8 cellular contexts compared by ENCODE assay signal in the genomic region with DNA sequence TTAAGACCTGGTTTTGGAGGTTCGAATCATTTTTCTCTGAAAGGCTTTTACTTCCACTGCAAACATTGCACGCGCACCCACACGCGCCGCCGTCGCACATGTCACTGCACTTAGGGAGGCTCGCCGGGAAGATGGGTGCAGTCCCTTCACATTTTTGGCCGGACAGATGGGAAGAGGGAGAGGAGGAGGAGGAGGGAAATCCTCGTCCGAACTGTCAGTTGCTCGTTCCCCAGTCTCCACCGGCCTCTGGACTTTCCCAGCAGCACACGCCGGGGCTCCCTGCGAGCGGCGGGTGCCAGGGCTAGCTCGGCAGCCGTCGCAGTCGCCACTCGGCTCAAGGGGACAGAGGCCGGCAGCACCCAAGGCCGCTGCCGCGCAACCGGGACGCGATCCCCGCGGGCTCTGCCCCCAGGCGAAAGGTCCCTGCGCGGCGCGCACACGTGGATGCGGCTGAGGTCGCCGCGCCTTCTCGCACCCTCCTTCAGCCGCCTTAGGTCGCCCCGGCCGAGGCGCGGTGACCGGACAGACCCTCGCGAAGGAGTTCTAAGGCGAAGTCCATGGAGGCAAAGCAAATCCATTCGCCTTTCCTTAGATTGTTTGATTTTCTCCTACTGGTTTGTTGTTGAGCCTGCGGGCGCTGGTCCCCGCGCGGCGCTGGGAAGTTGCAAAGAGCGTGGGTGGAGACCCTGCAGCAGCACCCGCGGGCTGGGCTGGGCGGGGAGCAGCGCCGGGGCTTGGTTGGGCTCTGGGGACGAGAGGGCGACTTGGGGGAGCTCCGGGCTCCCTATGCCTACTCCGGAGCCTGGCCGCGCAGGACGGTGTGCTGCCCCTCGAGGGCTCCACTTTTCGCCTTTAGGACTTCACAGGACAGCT. TPM values are rescaled to one million over a fixed set of nuclear protein-coding genes. Genes with fewer than 3 reads are reported as not detected.
DNase-seq lines count a peak whose midpoint lies in the region; ATAC-seq, FAIRE-seq and TF ChIP-seq lines count a peak whose summit lies in the region.

No MANE protein-coding gene starts in this region.

- BruUV-seq in HepG2 (replicated peaks; lab: Mats Ljungman, UMichigan) = no TSS peak

- H3K27ac Mint-ChIP-seq in T-cell = peak overlapping the region; percentile 73 to 88

- ATAC-seq in GM19324 (IDR thresholded peaks at IDR 0.05; ENCODE audit: low FRiP score, unreplicated experiment) (peak; percentile 25), HG03442 (IDR thresholded peaks at IDR 0.05; ENCODE audit: unreplicated experiment) (peak; percentile 6), T-cell (replicated peaks in 1 of 4) (peak; percentile 21 to 33 (median 24)), HepG2 (peak; percentile 63)

- H3K36me3 ChIP-seq in BLaER1 (peaks cover 53% of the 10 kb centered on the region), breast epithelium (no peaks in the 10 kb centered on the region), HepG2 (replicated peaks in 1 of 2; ENCODE audit: control insufficient read depth in 1 of 2, insufficient read depth in 2 of 2, low read length in 2 of 2) (no peaks in the 10 kb centered on the region)

- no peaks in the 10 kb centered on the region for H3K9me3 Mint-ChIP-seq in T-cell

- in situ Hi-C loops in HepG2 (cut with HindIII; ENCODE audit: extremely low pct_ligation_motif_present, low pct_unique_long_range_greater_than_20kb) = no loop called here
- in situ Hi-C loops in G401 (cut with HindIII; ENCODE audit: low sequenced_read_pairs) = no loop called here

- H3K4me2 ChIP-seq in BLaER1 = peak overlapping the region; percentile 92
- peak overlapping the region; percentile 87 for H3K4me2 ChIP-seq in HepG2 (ENCODE audit: low read depth, low read length)

- TF ChIP-seq CTCF in breast epithelium (IDR thresholded peaks at IDR 0.05) = no peak
- no peak for TF ChIP-seq CTCF in HepG2 (CRISPR knock-in tag; IDR thresholded peaks at IDR 0.05)

- TF ChIP-seq EP300 in HepG2 (IDR thresholded peaks at IDR 0.05; ENCODE audit: low read depth in 2 of 2, low read length in 2 of 2) (no peak), HepG2 (CRISPR knock-in tag; IDR thresholded peaks at IDR 0.05; ENCODE audit: borderline replicate concordance) (no peak)

- peak overlapping the region; percentile 52 for H2AFZ ChIP-seq in HepG2 (ENCODE audit: low read length)

- peaks cover 4% of the 10 kb centered on the region for H3K36me3 Mint-ChIP-seq in T-cell

- TF ChIP-seq RAD21 in HepG2 (CRISPR knock-in tag; IDR thresholded peaks at IDR 0.05) = no peak

- H3K4me3 ChIP-seq in BLaER1 (peak overlapping the region; percentile 99), breast epithelium (peak overlapping the region; percentile 53 to 82 (median 64)), HepG2 (replicated peaks in 1 of 3; ENCODE audit: insufficient read depth in 1 of 3, low read depth in 2 of 3, low read length in 3 of 3) (peak overlapping the region; percentile 13 to 76 (median 56))

- intact Hi-C loops in breast epithelium (cut with DNase I; ENCODE audit: low total_unique reads) (no loop called here), HepG2 (cut with micrococcal nuclease; ENCODE audit: unreplicated experiment) (loop anchor here (5.0 kb wide), 1 partner anchor 35 kb away; no protein-coding TSS in a partner anchor)

- 11% methylated on average over 40 of the region's 77 CpGs for WGBS in HepG2 (ENCODE audit: low lambda C conversion rate)

- H3K27ac ChIP-seq in BLaER1 (peak overlapping the region; percentile 99), breast epithelium (peak overlapping the region in 1 of 2 donors; percentile 35), HepG2 (ENCODE audit: extremely low read length, insufficient read depth, low read length) (no peak overlapping the region)

- H3K9ac ChIP-seq in BLaER1 (peak overlapping the region; percentile 99), HepG2 (ENCODE audit: insufficient read depth, low read depth, low read length) (no peak overlapping the region)

- H3K4me3 Mint-ChIP-seq in T-cell = peak overlapping the region; percentile 83 to 94 (median 87)

- DNase-seq in T-cell = peak in 27 of 34 experiments; percentile 10 to 56 (median 31)
- peak in 1 of 2 donors; percentile 53 for DNase-seq in breast epithelium (ENCODE audit: low spot score in 2 of 2)
- no peak for DNase-seq in HepG2 (ENCODE audit: low spot score)
- DNase-seq in stimulated activated CD8-positive, alpha-beta memory T cell treated with anti-CD3 and anti-CD28 coated beads, Interleukin-4, amount 100 ng/mL, for 48 hours = peak; percentile 70
- no peak for DNase-seq in G401 (ENCODE audit: low spot score)

- H3K27me3 Mint-ChIP-seq in T-cell = no peaks in the 10 kb centered on the region

- H3K27me3 ChIP-seq in BLaER1 (no peaks in the 10 kb centered on the region), breast epithelium (peaks cover 0 to 33% of the 10 kb centered on the region in 2 donors), HepG2 (ENCODE audit: control insufficient read depth in 1 of 2, insufficient read depth in 2 of 2, low read length in 2 of 2) (peaks cover 7 to 56% of the 10 kb centered on the region in 2 experiments)

- H4K20me1 ChIP-seq in BLaER1 = peaks cover 53% of the 10 kb centered on the region
- H4K20me1 ChIP-seq in HepG2 (ENCODE audit: insufficient read depth, low read length) = no peaks in the 10 kb centered on the region

- POLR2A ChIA-PET in T-cell (lab: Charles Lee) (interaction anchor here (0.6 to 0.7 kb wide), 2 partner anchors 17 to 84 kb away, joined by 5 to 8 read pairs; no protein-coding TSS in a partner anchor), HepG2 (lab: Yijun Ruan, JAX) (interaction anchor here (0.6 kb wide), 1 partner anchor 23 kb away, joined by 3 read pairs; no protein-coding TSS in a partner anchor)

- H3K79me2 ChIP-seq in HepG2 (ENCODE audit: insufficient read depth, low read length) = no peaks in the 10 kb centered on the region

- H3K4me1 ChIP-seq in BLaER1 (peaks cover 50% of the 10 kb centered on the region), breast epithelium (no peaks in the 10 kb centered on the region), HepG2 (ENCODE audit: insufficient read depth, low read length) (peaks cover 28% of the 10 kb centered on the region)

- CTCF ChIA-PET in T-cell (lab: Charles Lee) = interaction anchor here (0.6 to 3.1 kb wide), 12 partner anchors 15 to 1205 kb away, joined by 3 to 18 read pairs (median 6); no protein-coding TSS in a partner anchor
- CTCF ChIA-PET in HepG2 (lab: Yijun Ruan, JAX; ENCODE audit: low intra/inter-chr PET ratio, low total read pairs) = no interaction called here

- H3K9me3 ChIP-seq in BLaER1 = no peaks in the 10 kb centered on the region; the same call in 1 of the 2 replicates
- no peaks in the 10 kb centered on the region for H3K9me3 ChIP-seq in breast epithelium
- no peaks in the 10 kb centered on the region for H3K9me3 ChIP-seq in HepG2 (ENCODE audit: low read length)

- peaks cover 15 to 25% (median 24%) of the 10 kb centered on the region in 3 donors for H3K4me1 Mint-ChIP-seq in T-cell

- FAIRE-seq in HepG2 (lab: Jason Lieb, UNC) = no peak

- no peak for TF ChIP-seq POLR2A in breast epithelium (IDR thresholded peaks at IDR 0.05)
- TF ChIP-seq POLR2A in HepG2 (IDR thresholded peaks at IDR 0.05; ENCODE audit: insufficient read depth in 1 of 2, low read depth in 2 of 2, low read length in 2 of 2) = no peak

TF ChIP-seq in HepG2, 621 proteins besides CTCF, POLR2A, EP300 and RAD21 (continues in another document):
- TF ChIP-seq FOXJ3 (CRISPR knock-in tag; IDR thresholded peaks at IDR 0.05; ENCODE audit: borderline replicate concordance) (peak; percentile 16; the same call in 1 of the 2 replicates), DPF2 (CRISPR knock-in tag; IDR thresholded peaks at IDR 0.05; ENCODE audit: borderline replicate concordance, low read depth) (no peak), FOXC1 (CRISPR knock-in tag; IDR thresholded peaks at IDR 0.05; ENCODE audit: borderline replicate concordance) (0 out of 2 replicates have a peak, but pooled peaks have one; percentile 25), ATF7-NPFF (CRISPR knock-in tag; IDR thresholded peaks at IDR 0.05; ENCODE audit: low read depth) (0 out of 2 replicates have a peak, but pooled peaks have one; percentile 26)

RNA-seq across cellular contexts. Expression of a gene that starts 1.2 kb away (rescaled TPM):
- total RNA-seq in T-cell (10 to 100 TPM in 4 of 5 donors, 1 to 10 TPM in 1; 4.4 to 23.9 (median 17.1) TPM), breast epithelium (10 to 100 TPM in 2 of 3 donors, 1 to 10 TPM in 1; 1.1 to 61.9 (median 37.0) TPM), HepG2 (2016; rRNA removed; fragmentation: Illumina TruSeq; extraction: Trizol) (0.20 and 0.44 TPM in 2 replicates)
- total RNA-seq in HepG2 (2016; cell fraction: cytosol; rRNA removed; fragmentation: Illumina TruSeq; extraction: Trizol; ENCODE audit: low read depth) = 0.44 TPM in 1 of 2 replicates, not detected in the other
- 0.15 TPM in 2 replicates for total RNA-seq in HepG2 (2016; cell fraction: insoluble cytoplasmic fraction; rRNA removed; fragmentation: Illumina TruSeq; extraction: Trizol)
- total RNA-seq in HepG2 (2016; cell fraction: membrane; rRNA removed; fragmentation: Illumina TruSeq; extraction: Trizol) = 0.09 TPM in 1 of 2 replicates, not detected in the other
- total RNA-seq in HepG2 (2016; cell fraction: nucleus; rRNA removed; fragmentation: Illumina TruSeq; extraction: Trizol) = 0.31 and 0.40 TPM in 2 replicates
- 0.04 TPM in 1 of 2 replicates, not detected in the other for polyA plus RNA-seq in HepG2 (2011; rRNA removed)
- polyA plus RNA-seq in HepG2 (2011; cell fraction: cytosol; rRNA removed) = 0.03 TPM in 1 of 2 replicates, not detected in the other
- polyA plus RNA-seq in HepG2 (2011; cell fraction: nucleus; rRNA removed) = not detected in 2 replicates
- 0.11 TPM in 1 of 2 replicates, not detected in the other for polyA plus RNA-seq in HepG2 (2012)
- 0.07 TPM in 1 of 2 replicates, not detected in the other for polyA plus RNA-seq in HepG2 (2016; cell fraction: cytosol; fragmentation: Illumina TruSeq; extraction: Trizol; ENCODE audit: low read depth)
- polyA plus RNA-seq in HepG2 (2016; cell fraction: insoluble cytoplasmic fraction; fragmentation: Illumina TruSeq; extraction: Trizol; ENCODE audit: low read depth) = 0.15 and 0.20 TPM in 2 replicates
- 0.08 TPM in 1 of 2 replicates, not detected in the other for polyA plus RNA-seq in HepG2 (2016; cell fraction: membrane; fragmentation: Illumina TruSeq; extraction: Trizol; ENCODE audit: low read depth)
- 0.25 and 0.31 TPM in 2 replicates for polyA plus RNA-seq in HepG2 (2016; cell fraction: nucleus; fragmentation: Illumina TruSeq; extraction: Trizol; ENCODE audit: insufficient read depth, low read depth)
- 2.4 TPM in 1 of 2 replicates, not detected in the other for polyA minus RNA-seq in HepG2 (2011; rRNA and poly(A)+ RNA removed; ENCODE audit: low replicate concordance)
- not detected in 2 replicates for polyA minus RNA-seq in HepG2 (2011; cell fraction: cytosol; rRNA and poly(A)+ RNA removed)
- not detected in 2 replicates for polyA minus RNA-seq in HepG2 (2011; cell fraction: nucleus; rRNA and poly(A)+ RNA removed)
- not detected in 2 replicates for total RNA-seq in G401 (2014; rRNA removed; shearing (Covaris generic))

Comparison
In these comparisons a context has a peak if more than half of its experiments do, and no peak if none do; other contexts are left out.
1. ATAC-seq: peak in every context shown above with its lines; median percentile 63 in HepG2; 25 in GM19324; 24 in T-cell; 6 in HG03442.
2. DNase-seq: peak in T-cell (27 of 34) and stimulated activated CD8-positive, alpha-beta memory T cell treated with anti-CD3 and anti-CD28 coated beads, Interleukin-4, amount 100 ng/mL, for 48 hours (single experiment); none in HepG2 (single experiment) and G401 (single experiment).
3. Peak in every context shown above with its lines, with median percentiles within 50 percentile points of each other: H3K4me3 ChIP-seq.